ENCODE assay signal across 1 cellular context in the genomic region with DNA sequence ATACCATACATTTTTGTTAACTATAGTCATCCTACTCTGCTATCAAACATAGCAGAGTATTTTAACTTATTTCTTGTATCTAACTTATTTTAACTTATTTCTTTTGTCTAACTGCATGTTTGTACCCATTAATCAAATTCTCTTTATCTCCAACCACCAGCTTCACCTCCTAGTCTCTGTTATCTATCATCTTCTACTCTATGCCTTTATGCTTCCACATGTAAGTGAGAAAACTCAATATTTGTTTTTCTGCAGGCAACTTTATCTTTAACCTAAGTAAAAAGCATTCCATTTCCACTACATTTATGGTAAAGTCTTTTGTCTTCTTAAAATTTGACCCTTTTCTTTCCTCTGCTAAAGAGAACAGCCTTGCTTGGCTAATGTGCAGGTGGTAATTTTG.
TF ChIP-seq lines count a peak whose summit lies in the region.

No MANE protein-coding gene starts in this region.

TF ChIP-seq in K562, 482 proteins besides CTCF, POLR2A, EP300 and RAD21 (continued from another document):
- TF ChIP-seq ADNP (tag; IDR thresholded peaks at IDR 0.05): 0 out of 2 replicates have a peak, but pooled peaks have one; percentile 32
- TF ChIP-seq HNRNPLL (IDR thresholded peaks at IDR 0.05; ENCODE audit: low read depth, low read length, poor library complexity, severe bottlenecking): no peak
- TF ChIP-seq TAL1 (IDR thresholded peaks at IDR 0.05): peak; percentile 80
- no peak for TF ChIP-seq CEBPG (CRISPR knock-in tag; IDR thresholded peaks at IDR 0.05)
- TF ChIP-seq CEBPG (tag; conservative IDR thresholded peaks at IDR 0.05 in 1 of 2, IDR thresholded peaks at IDR 0.05 in 1 of 2): no peak
- no peak for TF ChIP-seq CHD1 (IDR thresholded peaks at IDR 0.05; ENCODE audit: low read length)
- no peak for TF ChIP-seq SREBF2 (CRISPR knock-in tag; IDR thresholded peaks at IDR 0.05)
- peak; percentile 69 for TF ChIP-seq TCF3 (CRISPR knock-in tag; IDR thresholded peaks at IDR 0.05)
- TF ChIP-seq DEAF1 (CRISPR knock-in tag; IDR thresholded peaks at IDR 0.05): no peak
- TF ChIP-seq, protein P1, sequence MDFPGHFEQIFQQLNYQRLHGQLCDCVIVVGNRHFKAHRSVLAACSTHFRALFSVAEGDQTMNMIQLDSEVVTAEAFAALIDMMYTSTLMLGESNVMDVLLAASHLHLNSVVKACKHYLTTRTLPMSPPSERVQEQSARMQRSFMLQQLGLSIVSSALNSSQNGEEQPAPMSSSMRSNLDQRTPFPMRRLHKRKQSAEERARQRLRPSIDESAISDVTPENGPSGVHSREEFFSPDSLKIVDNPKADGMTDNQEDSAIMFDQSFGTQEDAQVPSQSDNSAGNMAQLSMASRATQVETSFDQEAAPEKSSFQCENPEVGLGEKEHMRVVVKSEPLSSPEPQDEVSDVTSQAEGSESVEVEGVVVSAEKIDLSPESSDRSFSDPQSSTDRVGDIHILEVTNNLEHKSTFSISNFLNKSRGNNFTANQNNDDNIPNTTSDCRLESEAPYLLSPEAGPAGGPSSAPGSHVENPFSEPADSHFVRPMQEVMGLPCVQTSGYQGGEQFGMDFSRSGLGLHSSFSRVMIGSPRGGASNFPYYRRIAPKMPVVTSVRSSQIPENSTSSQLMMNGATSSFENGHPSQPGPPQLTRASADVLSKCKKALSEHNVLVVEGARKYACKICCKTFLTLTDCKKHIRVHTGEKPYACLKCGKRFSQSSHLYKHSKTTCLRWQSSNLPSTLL (IDR thresholded peaks at IDR 0.05): no peak
- TF ChIP-seq, protein P2, sequence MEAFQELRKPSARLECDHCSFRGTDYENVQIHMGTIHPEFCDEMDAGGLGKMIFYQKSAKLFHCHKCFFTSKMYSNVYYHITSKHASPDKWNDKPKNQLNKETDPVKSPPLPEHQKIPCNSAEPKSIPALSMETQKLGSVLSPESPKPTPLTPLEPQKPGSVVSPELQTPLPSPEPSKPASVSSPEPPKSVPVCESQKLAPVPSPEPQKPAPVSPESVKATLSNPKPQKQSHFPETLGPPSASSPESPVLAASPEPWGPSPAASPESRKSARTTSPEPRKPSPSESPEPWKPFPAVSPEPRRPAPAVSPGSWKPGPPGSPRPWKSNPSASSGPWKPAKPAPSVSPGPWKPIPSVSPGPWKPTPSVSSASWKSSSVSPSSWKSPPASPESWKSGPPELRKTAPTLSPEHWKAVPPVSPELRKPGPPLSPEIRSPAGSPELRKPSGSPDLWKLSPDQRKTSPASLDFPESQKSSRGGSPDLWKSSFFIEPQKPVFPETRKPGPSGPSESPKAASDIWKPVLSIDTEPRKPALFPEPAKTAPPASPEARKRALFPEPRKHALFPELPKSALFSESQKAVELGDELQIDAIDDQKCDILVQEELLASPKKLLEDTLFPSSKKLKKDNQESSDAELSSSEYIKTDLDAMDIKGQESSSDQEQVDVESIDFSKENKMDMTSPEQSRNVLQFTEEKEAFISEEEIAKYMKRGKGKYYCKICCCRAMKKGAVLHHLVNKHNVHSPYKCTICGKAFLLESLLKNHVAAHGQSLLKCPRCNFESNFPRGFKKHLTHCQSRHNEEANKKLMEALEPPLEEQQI (IDR thresholded peaks at IDR 0.05): peak; percentile 67; the same call in 1 of the 2 replicates
- no peak for TF ChIP-seq NELFE (IDR thresholded peaks at IDR 0.05; ENCODE audit: insufficient read depth, insufficient read length)
- peak; percentile 43; the same call in 1 of the 2 replicates for TF ChIP-seq LEF1 (IDR thresholded peaks at IDR 0.05)
- TF ChIP-seq SMARCC2 (IDR thresholded peaks at IDR 0.05; ENCODE audit: low read depth): peak; percentile 56; the same call in 1 of the 2 replicates
- no peak for TF ChIP-seq FOXP4 (CRISPR knock-in tag; IDR thresholded peaks at IDR 0.05; ENCODE audit: borderline replicate concordance)
- TF ChIP-seq TRIM24 (IDR thresholded peaks at IDR 0.05): peak in 1 of 2 experiments; percentile 30; a peak in 1 of 4 replicates
- TF ChIP-seq NCOR1 (IDR thresholded peaks at IDR 0.05): peak; percentile 69
- TF ChIP-seq RCOR1 (IDR thresholded peaks at IDR 0.05; ENCODE audit: borderline replicate concordance in 1 of 2, low read depth in 2 of 2, low read length in 2 of 2): peak in 1 of 2 experiments; percentile 37; a peak in 1 of 4 replicates
- TF ChIP-seq PKNOX1 (IDR thresholded peaks at IDR 0.05): peak; percentile 53
- peak; percentile 79 for TF ChIP-seq TEAD4 (IDR thresholded peaks at IDR 0.05; ENCODE audit: low read length)
- no peak for TF ChIP-seq TEAD4 (CRISPR knock-in tag; IDR thresholded peaks at IDR 0.05; ENCODE audit: borderline replicate concordance)
- TF ChIP-seq RB1 (IDR thresholded peaks at IDR 0.05; ENCODE audit: low read depth): no peak
- TF ChIP-seq MTA2 (IDR thresholded peaks at IDR 0.05; ENCODE audit: low read depth): peak; percentile 61; the same call in 1 of the 2 replicates
- TF ChIP-seq ZNF644 (tag; IDR thresholded peaks at IDR 0.05; ENCODE audit: low read depth): 0 out of 2 replicates have a peak, but pooled peaks have one; percentile 43
- peak; percentile 92 for TF ChIP-seq ARID1B (IDR thresholded peaks at IDR 0.05)
- TF ChIP-seq SMARCE1 (IDR thresholded peaks at IDR 0.05): peak; percentile 71; the same call in 1 of the 2 replicates
- peak; percentile 47; the same call in 1 of the 2 replicates for TF ChIP-seq FOXM1 (IDR thresholded peaks at IDR 0.05; ENCODE audit: low read depth)
- TF ChIP-seq FOXM1 (CRISPR knock-in tag; IDR thresholded peaks at IDR 0.05; ENCODE audit: low read depth): no peak
- TF ChIP-seq MEIS2 (IDR thresholded peaks at IDR 0.05; ENCODE audit: partially characterized antibody): peak; percentile 72
- TF ChIP-seq NONO (IDR thresholded peaks at IDR 0.05; ENCODE audit: low read depth in 2 of 2, low read length in 1 of 2): no peak
- peak; percentile 85 for TF ChIP-seq CBFA2T3 (IDR thresholded peaks at IDR 0.05)
- no peak for TF ChIP-seq PCBP2 (IDR thresholded peaks at IDR 0.05; ENCODE audit: low read depth, low read length, poor library complexity, severe bottlenecking)
- TF ChIP-seq MYBL2 (IDR thresholded peaks at IDR 0.05; ENCODE audit: low read depth): no peak
- no peak for TF ChIP-seq MYBL2 (CRISPR knock-in tag; IDR thresholded peaks at IDR 0.05; ENCODE audit: borderline replicate concordance)
- TF ChIP-seq ZNF436 (CRISPR knock-in tag; IDR thresholded peaks at IDR 0.05): no peak
- peak; percentile 31; the same call in 1 of the 2 replicates for TF ChIP-seq ZBTB40 (IDR thresholded peaks at IDR 0.05)
- TF ChIP-seq ZBTB40 (CRISPR knock-in tag; IDR thresholded peaks at IDR 0.05): no peak
- TF ChIP-seq DPF2 (IDR thresholded peaks at IDR 0.05): peak; percentile 85
- peak; percentile 75 for TF ChIP-seq CBFA2T2 (conservative IDR thresholded peaks at IDR 0.05)
TF ChIP-seq in K562: peak in this region for 26.
